10 cellular contexts compared by ENCODE assay signal in the genomic region with DNA sequence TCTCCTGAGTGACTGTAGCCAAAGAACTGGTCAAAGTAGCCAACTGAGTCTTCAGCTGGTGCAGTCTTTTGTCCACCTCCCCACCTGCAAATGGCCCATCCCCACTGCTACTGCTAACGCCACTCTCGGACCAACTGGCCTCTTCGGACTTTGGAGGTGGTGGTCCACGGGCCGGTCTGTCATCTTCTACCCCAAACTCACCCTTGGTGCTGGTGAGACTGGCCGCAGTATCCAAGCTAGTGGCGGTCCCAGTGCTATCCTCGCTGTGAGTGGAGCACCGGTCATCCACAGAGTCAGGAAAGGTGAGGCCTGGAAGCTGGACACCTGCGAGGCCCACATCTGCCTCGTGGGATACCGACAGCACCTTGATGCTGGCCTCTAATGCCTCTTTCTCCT. TPM values are rescaled to one million over a fixed set of nuclear protein-coding genes. Genes with fewer than 3 reads are reported as not detected.
DNase-seq lines count a peak whose midpoint lies in the region; ATAC-seq and TF ChIP-seq lines count a peak whose summit lies in the region.
"Had no signal": no experiment of that assay in that cellular context is flagged by ENCODE, and none has a peak within 500 bp of the region (broad histone marks: within the 10 kb centered on the region; RNA-seq: fewer than 3 reads in every experiment).

No MANE protein-coding gene starts in this region.

- H3K9me3 ChIP-seq in DND-41 (ENCODE audit: insufficient read depth, low read length, severe bottlenecking) (no peaks in the 10 kb centered on the region), Peyer's patch (no peaks in the 10 kb centered on the region), esophagus muscularis mucosa (no peaks in the 10 kb centered on the region), parathyroid adenoma (ENCODE audit: control insufficient read depth, low read length) (no peaks in the 10 kb centered on the region)

- H3K4me3 ChIP-seq in DND-41 (ENCODE audit: low read depth in 1 of 2, low read length in 2 of 2) (peak overlapping the region; percentile 72 to 93), Peyer's patch (peak overlapping the region; percentile 89 to 98 (median 94)), esophagus muscularis mucosa (peak overlapping the region; percentile 60 to 97 (median 84)), parathyroid adenoma (ENCODE audit: low read depth, low read length) (peak overlapping the region; percentile 89)

- ATAC-seq in DND-41 (ENCODE audit: insufficient read depth, low read depth) (no peak), GM21528 (IDR thresholded peaks at IDR 0.05; ENCODE audit: low FRiP score, unreplicated experiment) (no peak), HG02642 (IDR thresholded peaks at IDR 0.05; ENCODE audit: poor library complexity, unreplicated experiment) (no peak)

- no peak for TF ChIP-seq EP300 in esophagus muscularis mucosa (IDR thresholded peaks at IDR 0.05)

- H3K27me3 ChIP-seq in DND-41 (ENCODE audit: insufficient read depth, low read length, poor library complexity): no peaks in the 10 kb centered on the region
- no peaks in the 10 kb centered on the region for H3K27me3 ChIP-seq in Peyer's patch
- no peaks in the 10 kb centered on the region for H3K27me3 ChIP-seq in esophagus muscularis mucosa
- H3K27me3 ChIP-seq in parathyroid adenoma (ENCODE audit: control insufficient read depth, insufficient read depth, low read length): no peaks in the 10 kb centered on the region

- H3K36me3 ChIP-seq in DND-41 (ENCODE audit: insufficient read depth, low read length) (peaks cover 32% of the 10 kb centered on the region), Peyer's patch (peaks cover 0 to 27% (median 0%) of the 10 kb centered on the region in 3 donors), esophagus muscularis mucosa (peaks cover 14 to 43% (median 35%) of the 10 kb centered on the region in 4 donors), parathyroid adenoma (ENCODE audit: control insufficient read depth, insufficient read depth, low read length) (no peaks in the 10 kb centered on the region)

- peaks cover 46% of the 10 kb centered on the region for H3K79me2 ChIP-seq in DND-41 (ENCODE audit: insufficient read depth, low read length)
- peaks cover 14% of the 10 kb centered on the region for H3K79me2 ChIP-seq in parathyroid adenoma

- H3K9ac ChIP-seq in DND-41 (ENCODE audit: low read depth, low read length): peak overlapping the region; percentile 76
- peak overlapping the region; percentile 55 for H3K9ac ChIP-seq in parathyroid adenoma

- H2AFZ ChIP-seq in DND-41 (ENCODE audit: low read depth, low read length) (peak overlapping the region; percentile 90), parathyroid adenoma (peak overlapping the region; percentile 77)

- 35% methylated on average over 9 of the region's 12 CpGs for WGBS in esophagus muscularis mucosa

- peak overlapping the region; percentile 74 for H3K27ac ChIP-seq in DND-41 (ENCODE audit: low read length)
- H3K27ac ChIP-seq in Peyer's patch: peak overlapping the region; percentile 86 to 95 (median 92)
- peak overlapping the region; percentile 86 to 97 (median 87) for H3K27ac ChIP-seq in esophagus muscularis mucosa (replicated peaks in 1 of 4)
- peak overlapping the region; percentile 83 for H3K27ac ChIP-seq in parathyroid adenoma

- no peak for TF ChIP-seq CTCF in DND-41 (IDR thresholded peaks at IDR 0.05; ENCODE audit: borderline replicate concordance, extremely low read depth, low read length, poor library complexity, severe bottlenecking)
- no peak for TF ChIP-seq CTCF in Peyer's patch (IDR thresholded peaks at IDR 0.05)
- no peak for TF ChIP-seq CTCF in esophagus muscularis mucosa (IDR thresholded peaks at IDR 0.05)
- no peak for TF ChIP-seq CTCF in parathyroid adenoma (IDR thresholded peaks at IDR 0.05)

- peaks cover 61% of the 10 kb centered on the region for H3K4me1 ChIP-seq in DND-41 (ENCODE audit: insufficient read depth, low read length)
- peaks cover 0 to 43% (median 25%) of the 10 kb centered on the region in 4 donors for H3K4me1 ChIP-seq in Peyer's patch
- peaks cover 54 to 79% (median 70%) of the 10 kb centered on the region in 4 donors for H3K4me1 ChIP-seq in esophagus muscularis mucosa
- peaks cover 6% of the 10 kb centered on the region for H3K4me1 ChIP-seq in parathyroid adenoma

- TF ChIP-seq POLR2A in Peyer's patch (IDR thresholded peaks at IDR 0.05) (no peak), esophagus muscularis mucosa (IDR thresholded peaks at IDR 0.05; ENCODE audit: low read depth) (no peak)

- intact Hi-C loops in esophagus muscularis mucosa (cut with DNase I): loop anchor here (2.0 kb wide), 2 partner anchors 68 to 192 kb away; a partner anchor contains a TSS

- H4K20me1 ChIP-seq in DND-41 (ENCODE audit: insufficient read depth, low read length): peaks cover 43% of the 10 kb centered on the region

- no peak for DNase-seq in DND-41
- no peak for DNase-seq in Peyer's patch
- no peak for DNase-seq in esophagus muscularis mucosa (ENCODE audit: extremely low spot score)
- DNase-seq in hippocampal formation (lab: John Stamatoyannopoulos, UW): no peak
- no peak for DNase-seq in retina

- peak overlapping the region; percentile 100 for H3K4me2 ChIP-seq in DND-41 (ENCODE audit: insufficient read depth, low read length)
- H3K4me2 ChIP-seq in parathyroid adenoma (ENCODE audit: low read length): peak overlapping the region; percentile 97

RNA-seq across cellular contexts. Expression of a gene that starts 0.8 kb away (rescaled TPM):
- 10 to 100 TPM; 17.2 to 21.3 (median 20.0) TPM for total RNA-seq in Peyer's patch
- total RNA-seq in esophagus muscularis mucosa: 10 to 100 TPM; 11.6 to 17.3 (median 14.7) TPM

RNA-seq across cellular contexts. Expression of a gene that starts 3.6 kb away (rescaled TPM):
- total RNA-seq in Peyer's patch (100 to 1,000 TPM in 3 of 4 donors, 10 to 100 TPM in 1; 52.8 to 149 (median 122) TPM), esophagus muscularis mucosa (100 to 1,000 TPM; 117 to 180 (median 147) TPM)

RNA-seq across cellular contexts. Expression of a gene that starts 8.9 kb away (rescaled TPM):
- total RNA-seq in Peyer's patch (1 to 10 TPM in 2 of 4 donors, not detected in 2; 1.7 to 3.3 TPM), esophagus muscularis mucosa (1 to 10 TPM in 3 of 4 donors, under 1 TPM in 1; 0.66 to 4.6 (median 2.5) TPM)

RNA-seq across cellular contexts. Expression of a gene that starts 33.3 kb away (rescaled TPM):
- 1 to 10 TPM in 1 of 4 donors, under 1 TPM in 1, not detected in 2; 0.53 to 1.3 TPM for total RNA-seq in Peyer's patch
- total RNA-seq in esophagus muscularis mucosa: not detected
- total RNA-seq: myocyte, SK-MEL-5 had no signal
